8 cellular contexts compared by ENCODE assay signal in genomic region chr9:96854073-96854876, GRCh38. TPM values are rescaled to one million over a fixed set of nuclear protein-coding genes. Genes with fewer than 3 reads are reported as not detected.
DNase-seq lines count a peak whose midpoint lies in the region; ATAC-seq and TF ChIP-seq lines count a peak whose summit lies in the region.

TSS of gene ZNF782 (minus strand) at chr9:96854514. CDS start at chr9:96851961, 2,553 bp downstream.

- in situ Hi-C loops in GM13976 (cut with MboI; ENCODE audit: low sequenced_read_pairs, unreplicated experiment) = loop anchor here (10.0 to 25.0 kb wide), 3 partner anchors 258 to 758 kb away; no protein-coding TSS in a partner anchor

- ATAC-seq in HG02870 (IDR thresholded peaks at IDR 0.05; ENCODE audit: unreplicated experiment) (peak; percentile 84), left ventricle myocardium superior (peak; percentile 99)

- H3K4me1 Mint-ChIP-seq in progenitor cell of endocrine pancreas (ENCODE audit: low read depth) = peaks cover 58% of the 10 kb centered on the region

- TF ChIP-seq CTCF in GM13976 (IDR thresholded peaks at IDR 0.05; ENCODE audit: borderline replicate concordance, control extremely low read depth, extremely low read depth, insufficient read depth, missing control alignments) = no peak
- no peak for TF ChIP-seq CTCF in progenitor cell of endocrine pancreas (IDR thresholded peaks at IDR 0.05; ENCODE audit: unreplicated experiment)

- no peaks in the 10 kb centered on the region for H3K27me3 Mint-ChIP-seq in progenitor cell of endocrine pancreas

- H3K27ac Mint-ChIP-seq in progenitor cell of endocrine pancreas = peak within 1 kb of the TSS; percentile 97

- H3K9me3 Mint-ChIP-seq in progenitor cell of endocrine pancreas (ENCODE audit: low read depth) = peaks cover 14% of the 10 kb centered on the region

- H3K4me3 Mint-ChIP-seq in progenitor cell of endocrine pancreas (ENCODE audit: low read depth) = peak within 1 kb of the TSS; percentile 99

- peak; percentile 89 for DNase-seq in GM13976 (ENCODE audit: low spot score)
- DNase-seq in NCI-H146 treated with DMSO at 0.1 percent for 48 hours (lab: John Stamatoyannopoulos, UW; ENCODE audit: unreplicated experiment) = peak; percentile 85
- DNase-seq in T-helper 1 cell = peak; percentile 71 to 87 (median 78)
- DNase-seq in amygdala (lab: John Stamatoyannopoulos, UW) = peak; percentile 56 to 96 (median 87)
- peak; percentile 94 for DNase-seq in left ventricle myocardium superior
- peak; percentile 88 for DNase-seq in progenitor cell of endocrine pancreas (ENCODE audit: low spot score, unreplicated experiment)
- DNase-seq in ureter (ENCODE audit: low spot score) = peak; percentile 91

- peaks cover 14% of the 10 kb centered on the region for H3K36me3 Mint-ChIP-seq in progenitor cell of endocrine pancreas (ENCODE audit: insufficient read depth)

- intact Hi-C loops in left ventricle myocardium superior (cut with micrococcal nuclease) = no loop called here

RNA-seq across cellular contexts. Expression of gene ZNF782, which starts in this region (rescaled TPM):
- 4.4 TPM for total RNA-seq in left ventricle myocardium superior
- total RNA-seq in progenitor cell of endocrine pancreas = 10.0 and 11.8 TPM in 2 replicates
- 10.6 TPM for total RNA-seq in ureter

Comparison
In these comparisons a context has a peak if more than half of its experiments do, and no peak if none do; other contexts are left out.
1. Peak in every context shown above with its lines: DNase-seq and ATAC-seq.